In genomic region chr11:64007629-64008282, GRCh38 we compare ENCODE assay signal across 9 cellular contexts. TPM values are rescaled to one million over a fixed set of nuclear protein-coding genes. Genes with fewer than 3 reads are reported as not detected.
DNase-seq lines count a peak whose midpoint lies in the region; ATAC-seq and TF ChIP-seq lines count a peak whose summit lies in the region.
"Had no signal": no experiment of that assay in that cellular context is flagged by ENCODE, and none has a peak within 500 bp of the region (broad histone marks: within the 10 kb centered on the region; RNA-seq: fewer than 3 reads in every experiment).

No MANE protein-coding gene starts in this region.

- peaks cover 5% of the 10 kb centered on the region for H3K27me3 ChIP-seq in CD8-positive, alpha-beta memory T cell (ENCODE audit: insufficient read depth, low read length, poor library complexity, severe bottlenecking)
- H3K27me3 ChIP-seq in endodermal cell (ENCODE audit: control insufficient read depth, insufficient read depth, low read length, poor library complexity, severe bottlenecking) = peaks cover 44% of the 10 kb centered on the region
- no peaks in the 10 kb centered on the region for H3K27me3 ChIP-seq in testis

- no peak for TF ChIP-seq POLR2A in testis (IDR thresholded peaks at IDR 0.05)

- peak; percentile 67 for TF ChIP-seq CTCF in endodermal cell (conservative IDR thresholded peaks at IDR 0.05)
- TF ChIP-seq CTCF in testis (IDR thresholded peaks at IDR 0.05) = peak; percentile 32 to 67 (median 47)
- no peak; the same call in 1 of the 2 replicates for TF ChIP-seq CTCF in RWPE1 (conservative IDR thresholded peaks at IDR 0.05; ENCODE audit: low read depth)

- no peak overlapping the region for H3K27ac Mint-ChIP-seq in CD8-positive, alpha-beta memory T cell
- H3K27ac Mint-ChIP-seq in endodermal cell (no peak overlapping the region), memory B cell (no peak overlapping the region)

- peak; percentile 56 for ATAC-seq in memory B cell (ENCODE audit: low read depth)

- POLR2A ChIA-PET in CD8-positive, alpha-beta memory T cell (lab: Charles Lee) = no interaction called here
- POLR2A ChIA-PET in RWPE1 (lab: Yijun Ruan, JAX; ENCODE audit: low non-redundant PET) = no interaction called here

- peaks cover 0 to 14% (median 0%) of the 10 kb centered on the region in 3 donors for H3K36me3 Mint-ChIP-seq in CD8-positive, alpha-beta memory T cell
- H3K36me3 Mint-ChIP-seq in endodermal cell (ENCODE audit: low read depth) = no peaks in the 10 kb centered on the region
- peaks cover 11% of the 10 kb centered on the region for H3K36me3 Mint-ChIP-seq in memory B cell

- peaks cover 0 to 3% (median 0%) of the 10 kb centered on the region in 5 donors for H3K9me3 Mint-ChIP-seq in CD8-positive, alpha-beta memory T cell
- H3K9me3 Mint-ChIP-seq in endodermal cell (peaks cover 12% of the 10 kb centered on the region), memory B cell (peaks cover 12% of the 10 kb centered on the region)

- WGBS in endodermal cell (ENCODE audit: insufficient coverage in 1 of 2, insufficient read length in 1 of 2), 2 experiments = 6% methylated on average over 32 to 40 of the region's 40 CpGs
- WGBS in testis, 2 donors = 2 to 3% methylated on average over 32 to 40 of the region's 40 CpGs

- H3K27ac ChIP-seq in CD8-positive, alpha-beta memory T cell (ENCODE audit: low read depth, low read length) = no peak overlapping the region
- H3K27ac ChIP-seq in endodermal cell (ENCODE audit: low read depth, low read length) = no peak overlapping the region
- peak overlapping the region; percentile 49 to 71 for H3K27ac ChIP-seq in testis
- H3K27ac ChIP-seq in RWPE1 = no peak overlapping the region
- H3K27ac ChIP-seq: HL-60 had no signal

- no peak overlapping the region for H3K4me3 ChIP-seq in CD8-positive, alpha-beta memory T cell (ENCODE audit: low read length)
- peak overlapping the region; percentile 58 for H3K4me3 ChIP-seq in endodermal cell (ENCODE audit: low read length)
- H3K4me3 ChIP-seq in testis = peak overlapping the region; percentile 23 to 34

- no peak overlapping the region for H3K9ac ChIP-seq in endodermal cell (ENCODE audit: extremely low read depth, low read length, poor library complexity, severe bottlenecking)

- no peaks in the 10 kb centered on the region for H3K36me3 ChIP-seq in CD8-positive, alpha-beta memory T cell (ENCODE audit: insufficient read depth, low read length)
- H3K36me3 ChIP-seq in endodermal cell (ENCODE audit: control insufficient read depth, insufficient read depth, low read length) (no peaks in the 10 kb centered on the region), testis (ENCODE audit: low read depth, missing control alignments) (no peaks in the 10 kb centered on the region)

- H3K4me1 Mint-ChIP-seq in CD8-positive, alpha-beta memory T cell = peaks cover 9 to 16% (median 11%) of the 10 kb centered on the region in 3 donors
- H3K4me1 Mint-ChIP-seq in endodermal cell (peaks cover 14% of the 10 kb centered on the region), memory B cell (peaks cover 11% of the 10 kb centered on the region)

- H3K27me3 Mint-ChIP-seq in CD8-positive, alpha-beta memory T cell = peaks cover 21 to 28% of the 10 kb centered on the region in 2 donors
- H3K27me3 Mint-ChIP-seq in endodermal cell (ENCODE audit: insufficient read depth) (peaks cover 86% of the 10 kb centered on the region), memory B cell (peaks cover 17% of the 10 kb centered on the region)

- H3K4me3 Mint-ChIP-seq in CD8-positive, alpha-beta memory T cell = peak overlapping the region in 5 of 7 donors; percentile 48 to 77 (median 72)
- H3K4me3 Mint-ChIP-seq in endodermal cell (peak overlapping the region; percentile 41), memory B cell (peak overlapping the region; percentile 88)

- no peaks in the 10 kb centered on the region for H3K9me3 ChIP-seq in CD8-positive, alpha-beta memory T cell (ENCODE audit: low read length)
- H3K9me3 ChIP-seq in endodermal cell (ENCODE audit: control insufficient read depth, low read length) = no peaks in the 10 kb centered on the region
- no peaks in the 10 kb centered on the region for H3K9me3 ChIP-seq in testis

- H3K4me1 ChIP-seq in CD8-positive, alpha-beta memory T cell (ENCODE audit: insufficient read depth, low read length) = no peaks in the 10 kb centered on the region
- H3K4me1 ChIP-seq in endodermal cell (ENCODE audit: control insufficient read depth, insufficient read depth, low read length) (peaks cover 3% of the 10 kb centered on the region), testis (peaks cover 15% of the 10 kb centered on the region)

- intact Hi-C loops in testis (cut with DNase I; ENCODE audit: low total_unique reads) = no loop called here

- CTCF ChIA-PET in CD8-positive, alpha-beta memory T cell (lab: Charles Lee) = no interaction called here
- CTCF ChIA-PET in RWPE1 (lab: Yijun Ruan, JAX) = interaction anchor here (0.6 to 1.1 kb wide), 2 partner anchors 68 to 125 kb away, joined by 3 to 4 read pairs; no protein-coding TSS in a partner anchor

- DNase-seq in CD8-positive, alpha-beta memory T cell = no peak
- DNase-seq in NCI-H774 (lab: John Stamatoyannopoulos, UW) = peak; percentile 52
- peak; percentile 88 for DNase-seq in endodermal cell
- DNase-seq in memory B cell (ENCODE audit: low spot score in 2 of 2) = no peak
- peak; percentile 92 for DNase-seq in testis
- DNase-seq in SW 1271 (lab: John Stamatoyannopoulos, UW) = no peak
- DNase-seq in GDM1 (lab: John Stamatoyannopoulos, UW) = no peak
- DNase-seq in RWPE1 (ENCODE audit: low spot score) = no peak

RNA-seq across cellular contexts. Expression of gene OTUB1, which starts 21.5 kb away (rescaled TPM):
- 10 to 100 TPM; 75.8 to 85.0 TPM for total RNA-seq in CD8-positive, alpha-beta memory T cell
- polyA plus RNA-seq in CD8-positive, alpha-beta memory T cell = 135 TPM
- total RNA-seq in endodermal cell (10 to 100 TPM; 87.7 to 95.1 TPM), testis (100 to 1,000 TPM; 121 to 145 TPM)
- 147 TPM for polyA plus RNA-seq in endodermal cell (2013, experiment 1 of 2)
- 134 TPM for polyA plus RNA-seq in endodermal cell (2013, experiment 2 of 2)
- polyA plus RNA-seq in testis (ENCODE audit: insufficient read depth, low read depth, low replicate concordance) = 115 TPM

RNA-seq across cellular contexts. Expression of gene FLRT1, which starts 28.0 kb away (rescaled TPM):
- not detected for total RNA-seq in CD8-positive, alpha-beta memory T cell
- polyA plus RNA-seq in CD8-positive, alpha-beta memory T cell = not detected
- not detected for total RNA-seq in endodermal cell
- polyA plus RNA-seq in endodermal cell (2013, experiment 1 of 2) = 4.2 TPM
- polyA plus RNA-seq in endodermal cell (2013, experiment 2 of 2) = 3.8 TPM
- under 1 TPM; 0.74 to 0.79 TPM for total RNA-seq in testis
- 0.67 TPM for polyA plus RNA-seq in testis (ENCODE audit: insufficient read depth, low read depth, low replicate concordance)

RNA-seq across cellular contexts. Expression of gene COX8A, which starts 33.3 kb away (rescaled TPM):
- 100 to 1,000 TPM; 373 to 424 TPM for total RNA-seq in CD8-positive, alpha-beta memory T cell
- 388 TPM for polyA plus RNA-seq in CD8-positive, alpha-beta memory T cell
- total RNA-seq in endodermal cell (100 to 1,000 TPM; 258 to 298 TPM), testis (100 to 1,000 TPM; 438 to 536 TPM)
- polyA plus RNA-seq in endodermal cell (2013, experiment 1 of 2) = 420 TPM
- polyA plus RNA-seq in endodermal cell (2013, experiment 2 of 2) = 373 TPM
- polyA plus RNA-seq in testis (ENCODE audit: insufficient read depth, low read depth, low replicate concordance) = 212 TPM

Comparison
In these comparisons a context has a peak if more than half of its experiments do, and no peak if none do; other contexts are left out.
1. DNase-seq: peak in NCI-H774 (single experiment), endodermal cell (single experiment) and testis (single experiment); none in CD8-positive, alpha-beta memory T cell (0 of 5), memory B cell (0 of 2), SW 1271 (0 of 2), GDM1 (single experiment) and RWPE1 (single experiment).
2. H3K27ac ChIP-seq: peak in testis (2 of 2); none in CD8-positive, alpha-beta memory T cell (single experiment), endodermal cell (single experiment) and RWPE1 (single experiment).
3. Peak in every context shown above with its lines, with median percentiles within 50 percentile points of each other: H3K4me3 Mint-ChIP-seq.